In the genomic region with DNA sequence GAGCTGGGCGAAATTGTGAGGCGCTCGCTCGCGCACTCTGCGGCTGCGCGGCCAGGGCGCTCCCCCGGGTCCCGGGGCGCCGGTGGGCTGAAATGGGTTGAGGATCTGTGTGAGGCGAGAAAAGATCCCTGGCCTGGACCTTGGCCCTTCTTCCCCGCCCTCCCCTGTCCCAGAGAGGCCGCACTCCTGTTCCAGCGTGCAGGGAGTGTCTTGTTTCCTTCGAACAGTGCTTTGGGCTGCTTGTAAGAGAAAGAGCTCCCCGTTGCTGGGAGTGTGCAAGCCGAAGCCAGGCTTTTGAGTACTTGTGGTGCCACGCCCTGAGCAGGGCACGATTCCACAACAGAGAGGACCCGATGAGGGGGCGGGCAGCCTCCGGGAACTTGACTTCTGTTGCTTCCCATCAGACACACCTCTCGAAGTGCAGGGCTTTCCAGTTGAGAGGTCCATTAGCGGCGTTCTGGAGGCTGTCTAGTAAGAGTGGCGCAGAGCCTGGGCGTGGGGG, we compare ENCODE assay signal across 6 cellular contexts. TPM values are rescaled to one million over a fixed set of nuclear protein-coding genes. Genes with fewer than 3 reads are reported as not detected.
DNase-seq lines count a peak whose midpoint lies in the region; ATAC-seq lines count a peak whose summit lies in the region.

No MANE protein-coding gene starts in this region.

- no peaks in the 10 kb centered on the region for H3K9me3 Mint-ChIP-seq in activated T-helper 17 cell treated with anti-CD3 and anti-CD28 coated beads, Interleukin-2, amount 50 U/mL, for 72 hours

- H3K36me3 Mint-ChIP-seq in activated T-helper 17 cell treated with anti-CD3 and anti-CD28 coated beads, Interleukin-2, amount 50 U/mL, for 72 hours (ENCODE audit: low read depth), result peaks cover 15% of the 10 kb centered on the region

- peak overlapping the region; percentile 94 for H3K4me3 Mint-ChIP-seq in activated T-helper 17 cell treated with anti-CD3 and anti-CD28 coated beads, Interleukin-2, amount 50 U/mL, for 72 hours

- no peaks in the 10 kb centered on the region for H3K4me1 ChIP-seq in mesodermal cell (ENCODE audit: control insufficient read depth, insufficient read depth, low read length, poor library complexity, severe bottlenecking)

- no peak for ATAC-seq in activated T-helper 17 cell treated with anti-CD3 and anti-CD28 coated beads, Interleukin-2, amount 50 U/mL, for 72 hours (replicated peaks)

- peak; percentile 48 for DNase-seq in NCI-H345 (lab: John Stamatoyannopoulos, UW)
- DNase-seq in NCI-H345 treated with DMSO at 0.1 percent for 48 hours (lab: John Stamatoyannopoulos, UW; ENCODE audit: unreplicated experiment), result no peak
- DNase-seq in NCI-H2196 (lab: John Stamatoyannopoulos, UW; ENCODE audit: unreplicated experiment), result no peak
- DNase-seq in cerebellar cortex (ENCODE audit: low spot score), result no peak

- H3K27me3 Mint-ChIP-seq in activated T-helper 17 cell treated with anti-CD3 and anti-CD28 coated beads, Interleukin-2, amount 50 U/mL, for 72 hours, result no peaks in the 10 kb centered on the region

- H3K4me1 Mint-ChIP-seq in activated T-helper 17 cell treated with anti-CD3 and anti-CD28 coated beads, Interleukin-2, amount 50 U/mL, for 72 hours, result no peaks in the 10 kb centered on the region

- no peaks in the 10 kb centered on the region for H3K9me3 ChIP-seq in mesodermal cell (ENCODE audit: control insufficient read depth, low read length)

- peak overlapping the region; percentile 75 for H3K27ac ChIP-seq in mesodermal cell (ENCODE audit: low read depth, low read length, severe bottlenecking)

- H3K4me3 ChIP-seq in mesodermal cell (ENCODE audit: extremely low read depth, insufficient read depth, low read length, poor library complexity, severe bottlenecking), result peak overlapping the region; percentile 69

- peaks cover 5% of the 10 kb centered on the region for H3K36me3 ChIP-seq in mesodermal cell (ENCODE audit: control insufficient read depth, insufficient read depth, low read length)

- peak overlapping the region; percentile 89 for H3K27ac Mint-ChIP-seq in activated T-helper 17 cell treated with anti-CD3 and anti-CD28 coated beads, Interleukin-2, amount 50 U/mL, for 72 hours

- 7 to 11% methylated on average over 20 to 28 of the region's 30 CpGs for WGBS in mesodermal cell (ENCODE audit: insufficient coverage in 2 of 2), 2 experiments

RNA-seq across cellular contexts. Expression of gene DOLPP1, which starts 0.5 kb away (rescaled TPM):
- total RNA-seq in activated T-helper 17 cell treated with anti-CD3 and anti-CD28 coated beads, Interleukin-2, amount 50 U/mL, for 72 hours, result 10 to 100 TPM; 12.3 to 20.8 TPM
- polyA plus RNA-seq in mesodermal cell (2013, experiment 1 of 2), result 18.4 TPM
- 14.8 TPM for polyA plus RNA-seq in mesodermal cell (2013, experiment 2 of 2)

RNA-seq across cellular contexts. Expression of gene CRAT, which starts 29.2 kb away (rescaled TPM):
- total RNA-seq in activated T-helper 17 cell treated with anti-CD3 and anti-CD28 coated beads, Interleukin-2, amount 50 U/mL, for 72 hours, result 10 to 100 TPM; 19.8 to 21.8 TPM
- polyA plus RNA-seq in mesodermal cell (2013, experiment 1 of 2), result 27.2 TPM
- polyA plus RNA-seq in mesodermal cell (2013, experiment 2 of 2), result 24.9 TPM

RNA-seq across cellular contexts. Expression of gene PTPA, which starts 29.8 kb away (rescaled TPM):
- 100 to 1,000 TPM in 1 of 2 donors, 10 to 100 TPM in 1; 77.9 to 131 TPM for total RNA-seq in activated T-helper 17 cell treated with anti-CD3 and anti-CD28 coated beads, Interleukin-2, amount 50 U/mL, for 72 hours
- polyA plus RNA-seq in mesodermal cell (2013, experiment 1 of 2), result 128 TPM
- 108 TPM for polyA plus RNA-seq in mesodermal cell (2013, experiment 2 of 2)

RNA-seq across cellular contexts. Expression of gene MIGA2, which starts 45.0 kb away (rescaled TPM):
- total RNA-seq in activated T-helper 17 cell treated with anti-CD3 and anti-CD28 coated beads, Interleukin-2, amount 50 U/mL, for 72 hours, result 10 to 100 TPM; 23.8 to 35.0 TPM
- 15.4 TPM for polyA plus RNA-seq in mesodermal cell (2013, experiment 1 of 2)
- 14.2 TPM for polyA plus RNA-seq in mesodermal cell (2013, experiment 2 of 2)

RNA-seq across cellular contexts. Expression of gene SH3GLB2, which starts 53.3 kb away (rescaled TPM):
- total RNA-seq in activated T-helper 17 cell treated with anti-CD3 and anti-CD28 coated beads, Interleukin-2, amount 50 U/mL, for 72 hours, result 10 to 100 TPM; 57.7 to 76.0 TPM
- 54.4 TPM for polyA plus RNA-seq in mesodermal cell (2013, experiment 1 of 2)
- 46.7 TPM for polyA plus RNA-seq in mesodermal cell (2013, experiment 2 of 2)
